Comparison of ENCODE assay signal across 8 cellular contexts in the genomic region with DNA sequence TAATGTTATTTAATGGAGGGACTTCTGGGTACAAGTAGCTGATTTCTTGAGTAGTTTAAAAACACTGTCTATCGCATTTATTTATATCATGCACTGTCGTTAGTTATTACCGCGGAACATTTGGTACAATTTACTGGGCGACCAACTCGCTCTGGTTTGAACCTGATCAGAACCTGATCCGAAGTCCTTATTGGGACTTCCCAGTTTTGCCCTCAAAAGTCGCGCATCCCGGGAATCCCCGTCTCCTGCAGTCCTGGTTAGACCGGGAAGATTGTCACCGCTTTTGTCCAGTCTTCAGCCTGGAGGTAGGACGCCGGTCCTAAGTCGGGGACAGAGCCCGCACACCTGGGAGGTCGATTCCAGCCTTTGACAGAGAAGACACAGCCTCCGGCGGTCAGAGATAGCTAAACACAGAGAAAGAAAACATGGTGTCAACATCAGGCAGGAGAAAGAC. TPM values are rescaled to one million over a fixed set of nuclear protein-coding genes. Genes with fewer than 3 reads are reported as not detected.
A peak's percentile ranks its signal among the peaks of the same experiment; 100 is the strongest.
DNase-seq lines count a peak whose midpoint lies in the region; ATAC-seq, FAIRE-seq and TF ChIP-seq lines count a peak whose summit lies in the region.

No MANE protein-coding gene starts in this region.

- H4K20me1 ChIP-seq in OCI-LY3 (ENCODE audit: insufficient read depth, low read length) (no peaks in the 10 kb centered on the region), GM12878 (ENCODE audit: control insufficient read depth, insufficient read depth) (no peaks in the 10 kb centered on the region)

- peak overlapping the region; percentile 54 for H2AFZ ChIP-seq in ACC112 (ENCODE audit: low read length, unreplicated experiment)
- H2AFZ ChIP-seq in OCI-LY3 (ENCODE audit: low read depth, low read length): peak overlapping the region; percentile 90
- peak overlapping the region; percentile 61 for H2AFZ ChIP-seq in GM12878 (ENCODE audit: control insufficient read depth, low read depth, low read length)

- H3K4me3 ChIP-seq in ACC112 (ENCODE audit: low read depth, low read length): peak overlapping the region; percentile 84
- peak overlapping the region; percentile 84 for H3K4me3 ChIP-seq in OCI-LY3 (ENCODE audit: low read length)
- H3K4me3 ChIP-seq in GM12878: peak overlapping the region; percentile 90
- peak overlapping the region; percentile 85 to 95 (median 88) for H3K4me3 ChIP-seq in skeletal muscle tissue (ENCODE audit: low read length in 3 of 3)

- BruUV-seq in GM12878 (replicated peaks; lab: Mats Ljungman, UMichigan): TSS peak; percentile 67

- CTCF ChIA-PET in GM12878 (lab: Yijun Ruan, JAX): interaction anchor here (0.5 to 4.7 kb wide), 6 partner anchors 11 to 39 kb away, joined by 3 to 47 read pairs (median 6); no protein-coding TSS in a partner anchor

- under 1% methylated on average over 20 of the region's 20 CpGs for WGBS in GM12878 (ENCODE audit: insufficient coverage, insufficient replicate concordance, low lambda C conversion rate, missing lambda C conversion rate)

- no peak for DNase-seq in GM19239 (ENCODE audit: insufficient read length, low spot score)
- no peak for DNase-seq in GM12878 (ENCODE audit: low read depth, low spot score)
- DNase-seq in immature natural killer cell: no peak

- H3K36me3 ChIP-seq in ACC112 (ENCODE audit: insufficient read depth, low read length) (peaks cover 5% of the 10 kb centered on the region), OCI-LY3 (replicated peaks; ENCODE audit: low read depth, low read length) (peaks cover 20% of the 10 kb centered on the region), GM12878 (ENCODE audit: control insufficient read depth in 2 of 2, insufficient read depth in 2 of 2, low read length in 1 of 2) (peaks cover 0 to 10% of the 10 kb centered on the region in 2 experiments; a peak in 2 of 4 replicates), skeletal muscle tissue (ENCODE audit: control insufficient read depth in 3 of 3, insufficient read depth in 3 of 3, low read length in 3 of 3) (peaks cover 0 to 12% (median 7%) of the 10 kb centered on the region in 3 donors)

- peak; percentile 29 for ATAC-seq in GM12878
- ATAC-seq in GM19324 (IDR thresholded peaks at IDR 0.05; ENCODE audit: low FRiP score, unreplicated experiment): no peak
- no peak for ATAC-seq in HG03196 (IDR thresholded peaks at IDR 0.05; ENCODE audit: unreplicated experiment)

- no peak for TF ChIP-seq RAD21 in GM12878 (IDR thresholded peaks at IDR 0.05; ENCODE audit: insufficient read depth, low read depth, low read length)

- H3K4me1 ChIP-seq in ACC112 (ENCODE audit: control insufficient read depth, insufficient read depth, low read length, unreplicated experiment): peaks cover 26% of the 10 kb centered on the region
- peaks cover 12% of the 10 kb centered on the region for H3K4me1 ChIP-seq in OCI-LY3 (ENCODE audit: low read length)
- H3K4me1 ChIP-seq in GM12878 (ENCODE audit: control insufficient read depth, insufficient read depth, low read length): peaks cover 7% of the 10 kb centered on the region
- peaks cover 9 to 14% (median 13%) of the 10 kb centered on the region in 3 donors for H3K4me1 ChIP-seq in skeletal muscle tissue (ENCODE audit: control insufficient read depth in 3 of 3, insufficient read depth in 3 of 3, low read length in 3 of 3)

- SMC1A ChIA-PET in GM12878 (lab: Charles Lee; ENCODE audit: uncharacterized antibody, unreplicated experiment): interaction anchor here (1.0 to 2.3 kb wide), 9 partner anchors 9 to 63 kb away, joined by 3 to 12 read pairs (median 6); no protein-coding TSS in a partner anchor

- peaks cover 31 to 34% of the 10 kb centered on the region in 2 donors for H3K4me1 Mint-ChIP-seq in immature natural killer cell

- intact Hi-C loops in GM12878 (cut with micrococcal nuclease; ENCODE audit: unreplicated experiment): loop anchor here (2.0 to 5.0 kb wide), 2 partner anchors 32 to 510 kb away; no protein-coding TSS in a partner anchor

- RAD21 ChIA-PET in GM12878 (lab: Charles Lee; ENCODE audit: unreplicated experiment): interaction anchor here (1.0 to 2.2 kb wide), 5 partner anchors 9 to 35 kb away, joined by 3 to 10 read pairs (median 5); partner anchors contain the start of gene FBXL3

- H3K9me3 ChIP-seq in OCI-LY3 (ENCODE audit: insufficient read depth, low read length) (no peaks in the 10 kb centered on the region), GM12878 (replicated peaks; ENCODE audit: control insufficient read depth, insufficient read depth, low read length) (no peaks in the 10 kb centered on the region), skeletal muscle tissue (ENCODE audit: control insufficient read depth in 3 of 3, low read length in 3 of 3) (no peaks in the 10 kb centered on the region)

- TF ChIP-seq EP300 in GM12878 (IDR thresholded peaks at IDR 0.05; ENCODE audit: borderline replicate concordance in 1 of 2, control insufficient read depth in 1 of 2, low read depth in 2 of 2, low read length in 2 of 2): no peak

- no peak for TF ChIP-seq CTCF in OCI-LY3 (IDR thresholded peaks at IDR 0.05; ENCODE audit: low read depth, low read length)
- TF ChIP-seq CTCF in GM12878 (IDR thresholded peaks at IDR 0.05 in 2 of 3, conservative IDR thresholded peaks at IDR 0.05 in 1 of 3; ENCODE audit: control insufficient read depth in 2 of 3, extremely low read depth in 1 of 3, insufficient read depth in 1 of 3, low read depth in 3 of 3, low read length in 3 of 3): no peak

- peaks cover 0 to 9% (median 6%) of the 10 kb centered on the region in 3 donors for H3K36me3 Mint-ChIP-seq in immature natural killer cell

- H3K4me3 Mint-ChIP-seq in immature natural killer cell: peak overlapping the region; percentile 89 to 97 (median 95)

- FAIRE-seq in GM19239 (lab: Jason Lieb, UNC): peak; percentile 28
- no peak for FAIRE-seq in GM12878 (lab: Jason Lieb, UNC)

- peak overlapping the region; percentile 79 for H3K27ac ChIP-seq in ACC112 (ENCODE audit: low read depth, low read length)
- H3K27ac ChIP-seq in OCI-LY3 (ENCODE audit: low read length): peak overlapping the region; percentile 68
- peak overlapping the region; percentile 54 for H3K27ac ChIP-seq in GM12878 (ENCODE audit: control insufficient read depth, insufficient read depth)
- H3K27ac ChIP-seq in skeletal muscle tissue (ENCODE audit: low read depth, low read length): peak overlapping the region; percentile 90

- in situ Hi-C loops in GM12878 (cut with MboI): loop anchor here (10.0 kb wide), 1 partner anchor 722 kb away; no protein-coding TSS in a partner anchor

- peaks cover 25% of the 10 kb centered on the region for H3K79me2 ChIP-seq in ACC112 (ENCODE audit: control insufficient read depth, insufficient read depth, low read length, unreplicated experiment)
- peaks cover 21% of the 10 kb centered on the region for H3K79me2 ChIP-seq in OCI-LY3 (ENCODE audit: low read length)
- peaks cover 22% of the 10 kb centered on the region for H3K79me2 ChIP-seq in GM12878 (ENCODE audit: control insufficient read depth, insufficient read depth, low read length)

- no peak for TF ChIP-seq POLR2A in GM12878 (IDR thresholded peaks at IDR 0.05; ENCODE audit: low read depth, low read length)

- POLR2A ChIA-PET in GM12878 (lab: Charles Lee): interaction anchor here (0.6 to 5.3 kb wide), 9 partner anchors 9 to 547 kb away, joined by 3 to 27 read pairs (median 3); partner anchors contain the start of gene FBXL3

- no peaks in the 10 kb centered on the region for H3K9me3 Mint-ChIP-seq in immature natural killer cell

- no peaks in the 10 kb centered on the region for H3K27me3 ChIP-seq in ACC112 (ENCODE audit: insufficient read depth, low read length)
- no peaks in the 10 kb centered on the region for H3K27me3 ChIP-seq in OCI-LY3 (ENCODE audit: low read depth, low read length)
- H3K27me3 ChIP-seq in GM12878 (replicated peaks in 1 of 2; ENCODE audit: control insufficient read depth in 2 of 2, insufficient read depth in 2 of 2, low read length in 1 of 2): no peaks in the 10 kb centered on the region
- no peaks in the 10 kb centered on the region for H3K27me3 ChIP-seq in skeletal muscle tissue (ENCODE audit: control insufficient read depth in 3 of 3, insufficient read depth in 3 of 3, low read length in 3 of 3)

- H3K9ac ChIP-seq in OCI-LY3 (ENCODE audit: low read length) (peak overlapping the region; percentile 93), GM12878 (ENCODE audit: control insufficient read depth, insufficient read depth, low read length) (peak overlapping the region; percentile 96), skeletal muscle tissue (ENCODE audit: low read depth in 1 of 3, low read length in 3 of 3) (peak overlapping the region; percentile 84 to 97 (median 89))

- peak overlapping the region; percentile 84 to 100 (median 99) for H3K27ac Mint-ChIP-seq in immature natural killer cell

- peak overlapping the region; percentile 76 for H3K4me2 ChIP-seq in OCI-LY3 (ENCODE audit: low read length)
- peak overlapping the region; percentile 96 for H3K4me2 ChIP-seq in GM12878 (ENCODE audit: control insufficient read depth, insufficient read depth)

- H3K27me3 Mint-ChIP-seq in immature natural killer cell (ENCODE audit: low read depth in 3 of 3): peaks cover 33 to 46% (median 37%) of the 10 kb centered on the region in 3 donors

RNA-seq across cellular contexts. Expression of gene CLN5, which starts 0.7 kb away (rescaled TPM):
- total RNA-seq in GM12878 (2013; cell fraction: nucleolus; rRNA removed): 94.7 and 106 TPM in 2 replicates
- total RNA-seq in GM12878 (2014; rRNA removed) (13.0 and 18.2 TPM in 2 replicates), GM12878 (2014; rRNA removed; fragmentation: Illumina TruSeq; extraction: Trizol) (14.8 and 15.1 TPM in 2 replicates), GM12878 (2021) (13.1 and 15.0 TPM in 2 replicates), skeletal muscle tissue (16.7 TPM)
- 6.2 TPM for polyA plus RNA-seq in GM12878 (2011; ENCODE audit: low read depth)
- polyA plus RNA-seq in GM12878 (2011; rRNA removed) (22.2 and 35.2 TPM in 2 replicates), GM12878 (2014; fragmentation: Illumina TruSeq; extraction: Trizol) (11.2 and 12.1 TPM in 2 replicates), GM12878 (2014; fragmentation: Nextera tagmentation; extraction: Ambion mirVana) (10 to 100 TPM; 12.3 to 13.0 TPM), GM12878 (2014; rRNA removed) (9.3 and 12.2 TPM in 2 replicates), GM12878 (2016; fragmentation: Nextera tagmentation; extraction: Ambion mirVana) (10 to 100 TPM; 18.9 to 20.2 TPM), immature natural killer cell (1 to 10 TPM; 3.2 to 7.4 (median 7.0) TPM)
- polyA plus RNA-seq in GM12878 (2011; cell fraction: cytosol; rRNA removed): 9.9 and 10.3 TPM in 2 replicates
- polyA plus RNA-seq in GM12878 (2011; cell fraction: nucleus; rRNA removed): 30.0 and 37.3 TPM in 2 replicates
- 16.1 and 16.3 TPM in 2 replicates for polyA plus RNA-seq in GM12878 (2012)
- 19.8 and 24.1 TPM in 2 replicates for polyA minus RNA-seq in GM12878 (2011; rRNA and poly(A)+ RNA removed)
- 3.3 and 3.5 TPM in 2 replicates for polyA minus RNA-seq in GM12878 (2011; cell fraction: cytosol; rRNA and poly(A)+ RNA removed)
- polyA minus RNA-seq in GM12878 (2011; cell fraction: nucleus; rRNA and poly(A)+ RNA removed): 44.2 and 56.7 TPM in 2 replicates

RNA-seq across cellular contexts. Expression of gene FBXL3, which starts 34.4 kb away (rescaled TPM):
- 31.1 and 34.8 TPM in 2 replicates for total RNA-seq in GM12878 (2013; cell fraction: nucleolus; rRNA removed)
- total RNA-seq in GM12878 (2014; rRNA removed) (26.4 and 28.3 TPM in 2 replicates), GM12878 (2014; rRNA removed; fragmentation: Illumina TruSeq; extraction: Trizol) (23.0 and 24.5 TPM in 2 replicates), GM12878 (2021) (17.8 and 19.4 TPM in 2 replicates), skeletal muscle tissue (50.6 TPM)
- 10.6 TPM for polyA plus RNA-seq in GM12878 (2011; ENCODE audit: low read depth)
- polyA plus RNA-seq in GM12878 (2011; rRNA removed) (25.8 and 31.8 TPM in 2 replicates), GM12878 (2014; fragmentation: Illumina TruSeq; extraction: Trizol) (18.8 and 25.2 TPM in 2 replicates), GM12878 (2014; fragmentation: Nextera tagmentation; extraction: Ambion mirVana) (10 to 100 TPM in 1 of 2 experiments, 1 to 10 TPM in 1; 9.0 to 11.4 TPM), GM12878 (2014; rRNA removed) (15.6 and 18.0 TPM in 2 replicates), GM12878 (2016; fragmentation: Nextera tagmentation; extraction: Ambion mirVana) (10 to 100 TPM; 20.0 to 23.2 TPM), immature natural killer cell (10 to 100 TPM; 22.2 to 39.4 (median 28.3) TPM)
- polyA plus RNA-seq in GM12878 (2011; cell fraction: cytosol; rRNA removed): 14.8 TPM in 2 replicates
- polyA plus RNA-seq in GM12878 (2011; cell fraction: nucleus; rRNA removed): 12.6 and 13.3 TPM in 2 replicates
- polyA plus RNA-seq in GM12878 (2012): 15.8 TPM in 2 replicates
- 20.6 and 33.5 TPM in 2 replicates for polyA minus RNA-seq in GM12878 (2011; rRNA and poly(A)+ RNA removed)
- 13.1 and 15.8 TPM in 2 replicates for polyA minus RNA-seq in GM12878 (2011; cell fraction: cytosol; rRNA and poly(A)+ RNA removed)
- 17.5 and 29.8 TPM in 2 replicates for polyA minus RNA-seq in GM12878 (2011; cell fraction: nucleus; rRNA and poly(A)+ RNA removed)

RNA-seq across cellular contexts. Expression of gene ACOD1, which starts 44.3 kb away (rescaled TPM):
- total RNA-seq in GM12878 (2013; cell fraction: nucleolus; rRNA removed): not detected in 2 replicates
- total RNA-seq in GM12878 (2014; rRNA removed): not detected in 2 replicates
- not detected in 2 replicates for total RNA-seq in GM12878 (2014; rRNA removed; fragmentation: Illumina TruSeq; extraction: Trizol)
- total RNA-seq in GM12878 (2021): not detected in 2 replicates
- not detected for polyA plus RNA-seq in GM12878 (2011; ENCODE audit: low read depth)
- not detected in 2 replicates for polyA plus RNA-seq in GM12878 (2011; rRNA removed)
- not detected in 2 replicates for polyA plus RNA-seq in GM12878 (2011; cell fraction: cytosol; rRNA removed)
- not detected in 2 replicates for polyA plus RNA-seq in GM12878 (2011; cell fraction: nucleus; rRNA removed)
- polyA plus RNA-seq in GM12878 (2012): not detected in 2 replicates
- polyA plus RNA-seq in GM12878 (2014; fragmentation: Illumina TruSeq; extraction: Trizol): not detected in 2 replicates
- not detected for polyA plus RNA-seq in GM12878 (2014; fragmentation: Nextera tagmentation; extraction: Ambion mirVana)
- not detected in 2 replicates for polyA plus RNA-seq in GM12878 (2014; rRNA removed)
- polyA plus RNA-seq in GM12878 (2016; fragmentation: Nextera tagmentation; extraction: Ambion mirVana): not detected
- not detected in 2 replicates for polyA minus RNA-seq in GM12878 (2011; rRNA and poly(A)+ RNA removed)
- polyA minus RNA-seq in GM12878 (2011; cell fraction: cytosol; rRNA and poly(A)+ RNA removed): not detected in 2 replicates
- not detected in 2 replicates for polyA minus RNA-seq in GM12878 (2011; cell fraction: nucleus; rRNA and poly(A)+ RNA removed)
- not detected for polyA plus RNA-seq in immature natural killer cell
- not detected for total RNA-seq in skeletal muscle tissue
